Comparison of ENCODE assay signal across 1 cellular context in the genomic region with DNA sequence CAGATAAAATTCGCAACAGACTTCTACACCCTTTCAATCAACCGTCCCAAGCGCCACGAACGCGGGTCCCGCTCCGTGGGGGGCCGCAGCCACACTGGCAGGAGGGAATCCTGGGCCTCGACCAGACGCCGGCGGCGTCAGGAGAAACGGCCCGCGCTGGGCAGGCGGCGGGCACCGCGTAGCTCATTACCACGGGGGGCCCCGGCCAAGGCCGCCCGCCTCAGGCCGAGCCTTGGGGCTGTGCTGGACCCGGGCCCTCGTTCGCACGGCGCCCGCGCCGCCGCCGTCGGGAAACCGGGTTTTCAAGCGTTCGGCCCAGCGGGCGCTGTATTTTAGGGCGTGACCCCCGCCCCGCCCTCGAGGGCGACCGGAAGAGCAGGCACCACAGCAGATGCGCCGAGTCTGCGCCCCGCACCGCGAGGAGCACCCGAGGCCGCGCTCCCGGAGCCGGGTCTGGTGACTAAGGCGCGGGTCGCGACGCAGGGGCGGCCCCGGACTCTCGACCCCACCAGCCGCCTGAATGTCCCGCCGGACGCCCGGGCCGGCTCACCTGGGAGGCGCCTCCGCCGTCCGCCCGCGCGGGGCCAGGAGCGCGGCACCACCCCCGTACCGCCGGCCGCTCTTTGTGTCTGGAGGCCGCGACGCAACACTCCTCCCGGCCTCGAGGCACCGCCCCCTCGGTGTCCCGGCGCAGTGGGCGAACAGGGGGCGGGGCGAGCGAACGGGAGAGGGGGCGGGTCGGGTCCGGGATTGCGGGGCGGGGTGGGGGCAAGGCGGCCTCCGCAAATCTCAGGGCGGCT.
TF ChIP-seq lines count a peak whose summit lies in the region.

A gene (minus strand): TSS at position 627 of the 800 bp plus-strand sequence. CDS start 58,944 bp downstream, outside the sequence.

TF ChIP-seq in HepG2, 621 proteins besides CTCF, POLR2A, EP300 and RAD21 (continued from another document and continues in another):
- TF ChIP-seq, protein P1, sequence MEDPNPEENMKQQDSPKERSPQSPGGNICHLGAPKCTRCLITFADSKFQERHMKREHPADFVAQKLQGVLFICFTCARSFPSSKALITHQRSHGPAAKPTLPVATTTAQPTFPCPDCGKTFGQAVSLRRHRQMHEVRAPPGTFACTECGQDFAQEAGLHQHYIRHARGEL (CRISPR knock-in tag; IDR thresholded peaks at IDR 0.05), result no peak
- no peak for TF ChIP-seq SOX6 (IDR thresholded peaks at IDR 0.05)
- no peak for TF ChIP-seq SOX6 (CRISPR knock-in tag; IDR thresholded peaks at IDR 0.05)
- no peak for TF ChIP-seq PAF1 (CRISPR knock-in tag; IDR thresholded peaks at IDR 0.05)
- no peak for TF ChIP-seq PHB2 (IDR thresholded peaks at IDR 0.05; ENCODE audit: partially characterized antibody)
- TF ChIP-seq, protein P2, sequence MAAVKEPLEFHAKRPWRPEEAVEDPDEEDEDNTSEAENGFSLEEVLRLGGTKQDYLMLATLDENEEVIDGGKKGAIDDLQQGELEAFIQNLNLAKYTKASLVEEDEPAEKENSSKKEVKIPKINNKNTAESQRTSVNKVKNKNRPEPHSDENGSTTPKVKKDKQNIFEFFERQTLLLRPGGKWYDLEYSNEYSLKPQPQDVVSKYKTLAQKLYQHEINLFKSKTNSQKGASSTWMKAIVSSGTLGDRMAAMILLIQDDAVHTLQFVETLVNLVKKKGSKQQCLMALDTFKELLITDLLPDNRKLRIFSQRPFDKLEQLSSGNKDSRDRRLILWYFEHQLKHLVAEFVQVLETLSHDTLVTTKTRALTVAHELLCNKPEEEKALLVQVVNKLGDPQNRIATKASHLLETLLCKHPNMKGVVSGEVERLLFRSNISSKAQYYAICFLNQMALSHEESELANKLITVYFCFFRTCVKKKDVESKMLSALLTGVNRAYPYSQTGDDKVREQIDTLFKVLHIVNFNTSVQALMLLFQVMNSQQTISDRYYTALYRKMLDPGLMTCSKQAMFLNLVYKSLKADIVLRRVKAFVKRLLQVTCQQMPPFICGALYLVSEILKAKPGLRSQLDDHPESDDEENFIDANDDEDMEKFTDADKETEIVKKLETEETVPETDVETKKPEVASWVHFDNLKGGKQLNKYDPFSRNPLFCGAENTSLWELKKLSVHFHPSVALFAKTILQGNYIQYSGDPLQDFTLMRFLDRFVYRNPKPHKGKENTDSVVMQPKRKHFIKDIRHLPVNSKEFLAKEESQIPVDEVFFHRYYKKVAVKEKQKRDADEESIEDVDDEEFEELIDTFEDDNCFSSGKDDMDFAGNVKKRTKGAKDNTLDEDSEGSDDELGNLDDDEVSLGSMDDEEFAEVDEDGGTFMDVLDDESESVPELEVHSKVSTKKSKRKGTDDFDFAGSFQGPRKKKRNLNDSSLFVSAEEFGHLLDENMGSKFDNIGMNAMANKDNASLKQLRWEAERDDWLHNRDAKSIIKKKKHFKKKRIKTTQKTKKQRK (IDR thresholded peaks at IDR 0.05; ENCODE audit: low read length), result no peak
- no peak for TF ChIP-seq DNMT3B (CRISPR knock-in tag; conservative IDR thresholded peaks at IDR 0.05)
- TF ChIP-seq LCORL (IDR thresholded peaks at IDR 0.05), result no peak
- TF ChIP-seq LCORL (CRISPR knock-in tag; IDR thresholded peaks at IDR 0.05), result no peak; the same call in 1 of the 2 replicates
- no peak; the same call in 1 of the 2 replicates for TF ChIP-seq ZBTB1 (CRISPR knock-in tag; IDR thresholded peaks at IDR 0.05; ENCODE audit: borderline replicate concordance)
- peak; percentile 20 for TF ChIP-seq TAF15 (IDR thresholded peaks at IDR 0.05; ENCODE audit: low read depth, low read length, poor library complexity, severe bottlenecking)
- TF ChIP-seq, protein P3, sequence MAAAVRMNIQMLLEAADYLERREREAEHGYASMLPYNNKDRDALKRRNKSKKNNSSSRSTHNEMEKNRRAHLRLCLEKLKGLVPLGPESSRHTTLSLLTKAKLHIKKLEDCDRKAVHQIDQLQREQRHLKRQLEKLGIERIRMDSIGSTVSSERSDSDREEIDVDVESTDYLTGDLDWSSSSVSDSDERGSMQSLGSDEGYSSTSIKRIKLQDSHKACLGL (CRISPR knock-in tag; IDR thresholded peaks at IDR 0.05), result peak; percentile 87
- TF ChIP-seq ZSCAN31 (CRISPR knock-in tag; IDR thresholded peaks at IDR 0.05; ENCODE audit: low read depth), result peak; percentile 96
- TF ChIP-seq TBP (CRISPR knock-in tag; IDR thresholded peaks at IDR 0.05), result no peak
- no peak for TF ChIP-seq ZNF660 (CRISPR knock-in tag; IDR thresholded peaks at IDR 0.05; ENCODE audit: borderline replicate concordance, low read depth)
- TF ChIP-seq, protein P4, sequence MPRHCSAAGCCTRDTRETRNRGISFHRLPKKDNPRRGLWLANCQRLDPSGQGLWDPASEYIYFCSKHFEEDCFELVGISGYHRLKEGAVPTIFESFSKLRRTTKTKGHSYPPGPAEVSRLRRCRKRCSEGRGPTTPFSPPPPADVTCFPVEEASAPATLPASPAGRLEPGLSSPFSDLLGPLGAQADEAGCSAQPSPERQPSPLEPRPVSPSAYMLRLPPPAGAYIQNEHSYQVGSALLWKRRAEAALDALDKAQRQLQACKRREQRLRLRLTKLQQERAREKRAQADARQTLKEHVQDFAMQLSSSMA (CRISPR knock-in tag; IDR thresholded peaks at IDR 0.05), result peak; percentile 84; the same call in 1 of the 2 replicates
- TF ChIP-seq, protein P5, sequence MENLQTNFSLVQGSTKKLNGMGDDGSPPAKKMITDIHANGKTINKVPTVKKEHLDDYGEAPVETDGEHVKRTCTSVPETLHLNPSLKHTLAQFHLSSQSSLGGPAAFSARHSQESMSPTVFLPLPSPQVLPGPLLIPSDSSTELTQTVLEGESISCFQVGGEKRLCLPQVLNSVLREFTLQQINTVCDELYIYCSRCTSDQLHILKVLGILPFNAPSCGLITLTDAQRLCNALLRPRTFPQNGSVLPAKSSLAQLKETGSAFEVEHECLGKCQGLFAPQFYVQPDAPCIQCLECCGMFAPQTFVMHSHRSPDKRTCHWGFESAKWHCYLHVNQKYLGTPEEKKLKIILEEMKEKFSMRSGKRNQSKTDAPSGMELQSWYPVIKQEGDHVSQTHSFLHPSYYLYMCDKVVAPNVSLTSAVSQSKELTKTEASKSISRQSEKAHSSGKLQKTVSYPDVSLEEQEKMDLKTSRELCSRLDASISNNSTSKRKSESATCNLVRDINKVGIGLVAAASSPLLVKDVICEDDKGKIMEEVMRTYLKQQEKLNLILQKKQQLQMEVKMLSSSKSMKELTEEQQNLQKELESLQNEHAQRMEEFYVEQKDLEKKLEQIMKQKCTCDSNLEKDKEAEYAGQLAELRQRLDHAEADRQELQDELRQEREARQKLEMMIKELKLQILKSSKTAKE (CRISPR knock-in tag; IDR thresholded peaks at IDR 0.05; ENCODE audit: borderline replicate concordance), result no peak; the same call in 1 of the 2 replicates
- TF ChIP-seq, protein P6, sequence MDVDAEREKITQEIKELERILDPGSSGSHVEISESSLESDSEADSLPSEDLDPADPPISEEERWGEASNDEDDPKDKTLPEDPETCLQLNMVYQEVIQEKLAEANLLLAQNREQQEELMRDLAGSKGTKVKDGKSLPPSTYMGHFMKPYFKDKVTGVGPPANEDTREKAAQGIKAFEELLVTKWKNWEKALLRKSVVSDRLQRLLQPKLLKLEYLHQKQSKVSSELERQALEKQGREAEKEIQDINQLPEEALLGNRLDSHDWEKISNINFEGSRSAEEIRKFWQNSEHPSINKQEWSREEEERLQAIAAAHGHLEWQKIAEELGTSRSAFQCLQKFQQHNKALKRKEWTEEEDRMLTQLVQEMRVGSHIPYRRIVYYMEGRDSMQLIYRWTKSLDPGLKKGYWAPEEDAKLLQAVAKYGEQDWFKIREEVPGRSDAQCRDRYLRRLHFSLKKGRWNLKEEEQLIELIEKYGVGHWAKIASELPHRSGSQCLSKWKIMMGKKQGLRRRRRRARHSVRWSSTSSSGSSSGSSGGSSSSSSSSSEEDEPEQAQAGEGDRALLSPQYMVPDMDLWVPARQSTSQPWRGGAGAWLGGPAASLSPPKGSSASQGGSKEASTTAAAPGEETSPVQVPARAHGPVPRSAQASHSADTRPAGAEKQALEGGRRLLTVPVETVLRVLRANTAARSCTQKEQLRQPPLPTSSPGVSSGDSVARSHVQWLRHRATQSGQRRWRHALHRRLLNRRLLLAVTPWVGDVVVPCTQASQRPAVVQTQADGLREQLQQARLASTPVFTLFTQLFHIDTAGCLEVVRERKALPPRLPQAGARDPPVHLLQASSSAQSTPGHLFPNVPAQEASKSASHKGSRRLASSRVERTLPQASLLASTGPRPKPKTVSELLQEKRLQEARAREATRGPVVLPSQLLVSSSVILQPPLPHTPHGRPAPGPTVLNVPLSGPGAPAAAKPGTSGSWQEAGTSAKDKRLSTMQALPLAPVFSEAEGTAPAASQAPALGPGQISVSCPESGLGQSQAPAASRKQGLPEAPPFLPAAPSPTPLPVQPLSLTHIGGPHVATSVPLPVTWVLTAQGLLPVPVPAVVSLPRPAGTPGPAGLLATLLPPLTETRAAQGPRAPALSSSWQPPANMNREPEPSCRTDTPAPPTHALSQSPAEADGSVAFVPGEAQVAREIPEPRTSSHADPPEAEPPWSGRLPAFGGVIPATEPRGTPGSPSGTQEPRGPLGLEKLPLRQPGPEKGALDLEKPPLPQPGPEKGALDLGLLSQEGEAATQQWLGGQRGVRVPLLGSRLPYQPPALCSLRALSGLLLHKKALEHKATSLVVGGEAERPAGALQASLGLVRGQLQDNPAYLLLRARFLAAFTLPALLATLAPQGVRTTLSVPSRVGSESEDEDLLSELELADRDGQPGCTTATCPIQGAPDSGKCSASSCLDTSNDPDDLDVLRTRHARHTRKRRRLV (CRISPR knock-in tag; IDR thresholded peaks at IDR 0.05), result no peak
- peak; percentile 96 for TF ChIP-seq ZNF446 (CRISPR knock-in tag; IDR thresholded peaks at IDR 0.05)
- 0 out of 2 replicates have a peak, but pooled peaks have one; percentile 28 for TF ChIP-seq IRF2 (CRISPR knock-in tag; IDR thresholded peaks at IDR 0.05)
- no peak; the same call in 1 of the 2 replicates for TF ChIP-seq ZKSCAN8 (CRISPR knock-in tag; IDR thresholded peaks at IDR 0.05; ENCODE audit: borderline replicate concordance)
- TF ChIP-seq CBX2 (IDR thresholded peaks at IDR 0.05; ENCODE audit: low read depth, low read length), result no peak
- no peak; the same call in 1 of the 2 replicates for TF ChIP-seq CBX2 (CRISPR knock-in tag; IDR thresholded peaks at IDR 0.05; ENCODE audit: low read depth)
- no peak for TF ChIP-seq ZNF879 (CRISPR knock-in tag; IDR thresholded peaks at IDR 0.05)
- TF ChIP-seq HIVEP1 (CRISPR knock-in tag; IDR thresholded peaks at IDR 0.05), result no peak
- TF ChIP-seq PRMT3 (CRISPR knock-in tag; IDR thresholded peaks at IDR 0.05; ENCODE audit: borderline replicate concordance, low read depth), result peak; percentile 98
- peak; percentile 56; the same call in 1 of the 2 replicates for TF ChIP-seq KDM5A (IDR thresholded peaks at IDR 0.05; ENCODE audit: borderline replicate concordance, low read length)
- TF ChIP-seq, protein P7, sequence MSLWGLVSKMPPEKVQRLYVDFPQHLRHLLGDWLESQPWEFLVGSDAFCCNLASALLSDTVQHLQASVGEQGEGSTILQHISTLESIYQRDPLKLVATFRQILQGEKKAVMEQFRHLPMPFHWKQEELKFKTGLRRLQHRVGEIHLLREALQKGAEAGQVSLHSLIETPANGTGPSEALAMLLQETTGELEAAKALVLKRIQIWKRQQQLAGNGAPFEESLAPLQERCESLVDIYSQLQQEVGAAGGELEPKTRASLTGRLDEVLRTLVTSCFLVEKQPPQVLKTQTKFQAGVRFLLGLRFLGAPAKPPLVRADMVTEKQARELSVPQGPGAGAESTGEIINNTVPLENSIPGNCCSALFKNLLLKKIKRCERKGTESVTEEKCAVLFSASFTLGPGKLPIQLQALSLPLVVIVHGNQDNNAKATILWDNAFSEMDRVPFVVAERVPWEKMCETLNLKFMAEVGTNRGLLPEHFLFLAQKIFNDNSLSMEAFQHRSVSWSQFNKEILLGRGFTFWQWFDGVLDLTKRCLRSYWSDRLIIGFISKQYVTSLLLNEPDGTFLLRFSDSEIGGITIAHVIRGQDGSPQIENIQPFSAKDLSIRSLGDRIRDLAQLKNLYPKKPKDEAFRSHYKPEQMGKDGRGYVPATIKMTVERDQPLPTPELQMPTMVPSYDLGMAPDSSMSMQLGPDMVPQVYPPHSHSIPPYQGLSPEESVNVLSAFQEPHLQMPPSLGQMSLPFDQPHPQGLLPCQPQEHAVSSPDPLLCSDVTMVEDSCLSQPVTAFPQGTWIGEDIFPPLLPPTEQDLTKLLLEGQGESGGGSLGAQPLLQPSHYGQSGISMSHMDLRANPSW (CRISPR knock-in tag; IDR thresholded peaks at IDR 0.05; ENCODE audit: borderline replicate concordance), result no peak
- TF ChIP-seq, protein P8, sequence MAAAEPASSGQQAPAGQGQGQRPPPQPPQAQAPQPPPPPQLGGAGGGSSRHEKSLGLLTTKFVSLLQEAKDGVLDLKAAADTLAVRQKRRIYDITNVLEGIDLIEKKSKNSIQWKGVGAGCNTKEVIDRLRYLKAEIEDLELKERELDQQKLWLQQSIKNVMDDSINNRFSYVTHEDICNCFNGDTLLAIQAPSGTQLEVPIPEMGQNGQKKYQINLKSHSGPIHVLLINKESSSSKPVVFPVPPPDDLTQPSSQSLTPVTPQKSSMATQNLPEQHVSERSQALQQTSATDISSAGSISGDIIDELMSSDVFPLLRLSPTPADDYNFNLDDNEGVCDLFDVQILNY (CRISPR knock-in tag; conservative IDR thresholded peaks at IDR 0.05), result peak; percentile 67; the same call in 1 of the 2 replicates
- TF ChIP-seq ZFP1 (CRISPR knock-in tag; IDR thresholded peaks at IDR 0.05), result no peak
- no peak for TF ChIP-seq SP140L (CRISPR knock-in tag; IDR thresholded peaks at IDR 0.05; ENCODE audit: borderline replicate concordance)
- TF ChIP-seq ZNF567 (CRISPR knock-in tag; IDR thresholded peaks at IDR 0.05; ENCODE audit: borderline replicate concordance), result 0 out of 2 replicates have a peak, but pooled peaks have one; percentile 25
- TF ChIP-seq, protein P9, sequence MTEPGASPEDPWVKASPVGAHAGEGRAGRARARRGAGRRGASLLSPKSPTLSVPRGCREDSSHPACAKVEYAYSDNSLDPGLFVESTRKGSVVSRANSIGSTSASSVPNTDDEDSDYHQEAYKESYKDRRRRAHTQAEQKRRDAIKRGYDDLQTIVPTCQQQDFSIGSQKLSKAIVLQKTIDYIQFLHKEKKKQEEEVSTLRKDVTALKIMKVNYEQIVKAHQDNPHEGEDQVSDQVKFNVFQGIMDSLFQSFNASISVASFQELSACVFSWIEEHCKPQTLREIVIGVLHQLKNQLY (CRISPR knock-in tag; IDR thresholded peaks at IDR 0.05), result peak; percentile 2; the same call in 1 of the 2 replicates
- no peak for TF ChIP-seq ZNF382 (CRISPR knock-in tag; IDR thresholded peaks at IDR 0.05; ENCODE audit: borderline replicate concordance)
- TF ChIP-seq, protein P10, sequence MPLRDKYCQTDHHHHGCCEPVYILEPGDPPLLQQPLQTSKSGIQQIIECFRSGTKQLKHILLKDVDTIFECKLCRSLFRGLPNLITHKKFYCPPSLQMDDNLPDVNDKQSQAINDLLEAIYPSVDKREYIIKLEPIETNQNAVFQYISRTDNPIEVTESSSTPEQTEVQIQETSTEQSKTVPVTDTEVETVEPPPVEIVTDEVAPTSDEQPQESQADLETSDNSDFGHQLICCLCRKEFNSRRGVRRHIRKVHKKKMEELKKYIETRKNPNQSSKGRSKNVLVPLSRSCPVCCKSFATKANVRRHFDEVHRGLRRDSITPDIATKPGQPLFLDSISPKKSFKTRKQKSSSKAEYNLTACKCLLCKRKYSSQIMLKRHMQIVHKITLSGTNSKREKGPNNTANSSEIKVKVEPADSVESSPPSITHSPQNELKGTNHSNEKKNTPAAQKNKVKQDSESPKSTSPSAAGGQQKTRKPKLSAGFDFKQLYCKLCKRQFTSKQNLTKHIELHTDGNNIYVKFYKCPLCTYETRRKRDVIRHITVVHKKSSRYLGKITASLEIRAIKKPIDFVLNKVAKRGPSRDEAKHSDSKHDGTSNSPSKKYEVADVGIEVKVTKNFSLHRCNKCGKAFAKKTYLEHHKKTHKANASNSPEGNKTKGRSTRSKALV (CRISPR knock-in tag; IDR thresholded peaks at IDR 0.05), result peak; percentile 76; the same call in 1 of the 2 replicates
- TF ChIP-seq HNRNPLL (IDR thresholded peaks at IDR 0.05; ENCODE audit: low read depth, low read length, poor library complexity, severe bottlenecking), result peak; percentile 88
- TF ChIP-seq POLR2AphosphoS5 (IDR thresholded peaks at IDR 0.05; ENCODE audit: low read depth, low read length), result peak; percentile 81
- no peak for TF ChIP-seq ZNF549 (CRISPR knock-in tag; IDR thresholded peaks at IDR 0.05)
